In the genomic region with DNA sequence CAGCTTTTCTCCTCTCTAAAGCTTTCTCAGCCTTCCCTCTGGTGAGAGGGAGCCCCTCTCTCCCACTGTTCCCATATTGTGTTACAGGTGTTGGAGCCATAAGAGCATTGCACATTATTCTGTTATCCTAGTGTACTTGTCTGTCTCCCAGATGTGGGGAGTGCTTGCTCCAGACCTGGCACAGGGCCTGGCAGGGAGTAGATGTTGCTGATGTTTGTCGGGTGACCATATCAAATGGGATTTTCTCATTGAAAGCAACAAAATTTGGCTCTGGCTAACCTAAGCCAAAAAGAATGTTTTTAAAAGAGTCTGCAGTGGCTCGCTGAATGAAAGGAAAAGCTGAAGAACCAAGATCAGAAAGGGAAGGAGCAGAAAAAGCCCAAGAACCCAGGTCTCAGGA, we compare ENCODE assay signal across 21 cellular contexts. TPM values are rescaled to one million over a fixed set of nuclear protein-coding genes. Genes with fewer than 3 reads are reported as not detected.
DNase-seq lines count a peak whose midpoint lies in the region; ATAC-seq and TF ChIP-seq lines count a peak whose summit lies in the region.
"Had no signal": no experiment of that assay in that cellular context is flagged by ENCODE, and none has a peak within 500 bp of the region (broad histone marks: within the 10 kb centered on the region; RNA-seq: fewer than 3 reads in every experiment).

No MANE protein-coding gene starts in this region.

- H3K27me3 Mint-ChIP-seq in memory B cell (no peaks in the 10 kb centered on the region), T-cell (no peaks in the 10 kb centered on the region)
- no peaks in the 10 kb centered on the region for H3K27me3 Mint-ChIP-seq in CD4-positive, alpha-beta T cell
- H3K27me3 Mint-ChIP-seq: CD4-positive, alpha-beta memory T cell had no signal

- 93 to 100% methylated on average over 2 of the region's 2 CpGs for WGBS in transverse colon (ENCODE audit: low coverage in 1 of 2), 2 donors

- H3K27ac Mint-ChIP-seq in memory B cell (peak overlapping the region; percentile 49), T-cell (no peak overlapping the region)
- H3K27ac Mint-ChIP-seq in CD4-positive, alpha-beta T cell, result no peak overlapping the region
- H3K27ac Mint-ChIP-seq: CD14-positive monocyte; CD4-positive, alpha-beta memory T cell had no signal

- H3K36me3 ChIP-seq in transverse colon, result peaks cover 0 to 40% (median 12%) of the 10 kb centered on the region in 4 donors
- H3K36me3 ChIP-seq: BE2C had no signal

- no peak overlapping the region for H3K27ac ChIP-seq in CD4-positive, alpha-beta T cell (ENCODE audit: low read depth, low read length)
- H3K27ac ChIP-seq in transverse colon, result no peak overlapping the region
- H3K27ac ChIP-seq: 22Rv1; BLaER1 treated with 17β-estradiol and CSF1 and Interleukin-3, amounts not matched to agents 10 nM and 100 nM; GM23248 had no signal

- in situ Hi-C loops in transverse colon (cut with MboI; ENCODE audit: low pct_ligation_motif_present in 1 of 4, low pct_unique_long_range_greater_than_20kb in 1 of 4, low sequenced_read_pairs in 3 of 4), result no loop called here

- no peak overlapping the region for H3K4me3 Mint-ChIP-seq in memory B cell
- no peak overlapping the region for H3K4me3 Mint-ChIP-seq in CD4-positive, alpha-beta T cell
- no peak overlapping the region for H3K4me3 Mint-ChIP-seq in T-cell
- H3K4me3 Mint-ChIP-seq: CD14-positive monocyte; CD4-positive, alpha-beta memory T cell had no signal

- intact Hi-C loops in CD4-positive, alpha-beta T cell (cut with DNase I, micrococcal nuclease), result no loop called here
- intact Hi-C loops in transverse colon (cut with DNase I; ENCODE audit: low total_unique reads), result no loop called here

- POLR2A ChIA-PET in CD4-positive, alpha-beta T cell (lab: Charles Lee), result no interaction called here
- POLR2A ChIA-PET in T-cell (lab: Charles Lee), result no interaction called here

- H3K4me3 ChIP-seq in transverse colon, result no peak overlapping the region
- H3K4me3 ChIP-seq: BLaER1 treated with 17β-estradiol and CSF1 and Interleukin-3, amounts not matched to agents 10 nM and 100 nM; GM23248 had no signal

- DNase-seq in activated CD8-positive, alpha-beta memory T cell treated with anti-CD3 and anti-CD28 coated beads, Interleukin-2, amount 50 U/mL, for 48 hours, result peak; percentile 30
- DNase-seq in activated CD8-positive, alpha-beta memory T cell treated with anti-CD3 and anti-CD28 coated beads for 24 hours, result no peak
- peak; percentile 15 for DNase-seq in fibroblast of gingiva (ENCODE audit: low read depth)
- no peak for DNase-seq in memory B cell (ENCODE audit: low spot score in 2 of 2)
- no peak for DNase-seq in CD4-positive, alpha-beta T cell
- no peak for DNase-seq in T-cell
- DNase-seq in transverse colon, result no peak
- DNase-seq in kidney glomerular epithelial cell (lab: John Stamatoyannopoulos, UW), result no peak
- DNase-seq: AML-193; BE2C; Calu3; CD4-positive, alpha-beta memory T cell; COR-L47; DMS53; DND-41; GM23248; H7 had no signal

- no peaks in the 10 kb centered on the region for H3K9me3 Mint-ChIP-seq in memory B cell
- H3K9me3 Mint-ChIP-seq in CD4-positive, alpha-beta T cell, result no peaks in the 10 kb centered on the region
- H3K9me3 Mint-ChIP-seq in T-cell, result no peaks in the 10 kb centered on the region
- H3K9me3 Mint-ChIP-seq: CD4-positive, alpha-beta memory T cell had no signal

- no peaks in the 10 kb centered on the region for H3K9me3 ChIP-seq in CD4-positive, alpha-beta T cell (ENCODE audit: control insufficient read depth, low read length)
- H3K9me3 ChIP-seq in transverse colon, result no peaks in the 10 kb centered on the region
- H3K9me3 ChIP-seq: BE2C; BLaER1 treated with 17β-estradiol and CSF1 and Interleukin-3, amounts not matched to agents 10 nM and 100 nM had no signal

- H3K4me1 Mint-ChIP-seq in memory B cell (no peaks in the 10 kb centered on the region), T-cell (no peaks in the 10 kb centered on the region)
- H3K4me1 Mint-ChIP-seq in CD4-positive, alpha-beta T cell (ENCODE audit: low read depth), result no peaks in the 10 kb centered on the region
- H3K4me1 Mint-ChIP-seq: CD4-positive, alpha-beta memory T cell had no signal

- H3K36me3 Mint-ChIP-seq in memory B cell, result peaks cover 45% of the 10 kb centered on the region
- peaks cover 96% of the 10 kb centered on the region for H3K36me3 Mint-ChIP-seq in CD4-positive, alpha-beta T cell (ENCODE audit: low read depth)
- peaks cover 38% of the 10 kb centered on the region for H3K36me3 Mint-ChIP-seq in T-cell

- TF ChIP-seq EP300 in transverse colon (IDR thresholded peaks at IDR 0.05; ENCODE audit: low read depth), result no peak

- no peak for TF ChIP-seq CTCF in CD4-positive, alpha-beta T cell (IDR thresholded peaks at IDR 0.05)
- no peak for TF ChIP-seq CTCF in transverse colon (IDR thresholded peaks at IDR 0.05)

- H3K4me1 ChIP-seq in transverse colon, result no peaks in the 10 kb centered on the region

- H3K27me3 ChIP-seq in CD4-positive, alpha-beta T cell (ENCODE audit: control insufficient read depth, insufficient read depth, low read length), result no peaks in the 10 kb centered on the region
- no peaks in the 10 kb centered on the region for H3K27me3 ChIP-seq in transverse colon
- H3K27me3 ChIP-seq: BE2C; BLaER1 treated with 17β-estradiol and CSF1 and Interleukin-3, amounts not matched to agents 10 nM and 100 nM had no signal

- no peak for TF ChIP-seq POLR2A in transverse colon (IDR thresholded peaks at IDR 0.05)

- CTCF ChIA-PET in CD4-positive, alpha-beta T cell (lab: Charles Lee), result no interaction called here
- CTCF ChIA-PET in T-cell (lab: Charles Lee), result no interaction called here

- ATAC-seq in memory B cell (ENCODE audit: low read depth), result no peak
- no peak for ATAC-seq in CD4-positive, alpha-beta T cell (ENCODE audit: poor library complexity)
- ATAC-seq in T-cell (replicated peaks in 1 of 4), result no peak
- ATAC-seq: HCT116 had no signal

RNA-seq across cellular contexts. Expression of gene CYB5R2, which starts 41.1 kb away (rescaled TPM):
- total RNA-seq in CD4-positive, alpha-beta T cell, result not detected
- total RNA-seq in T-cell (under 1 TPM in 3 of 5 donors, not detected in 2; 0.57 to 0.61 (median 0.59) TPM), transverse colon (10 to 100 TPM in 1 of 4 donors, 1 to 10 TPM in 2, not detected in 1; 2.7 to 21.3 (median 4.2) TPM)
- total RNA-seq: CD4-positive, alpha-beta memory T cell had no signal

Comparison
In these comparisons a context has a peak if more than half of its experiments do, and no peak if none do; other contexts are left out.
1. DNase-seq: peak in activated CD8-positive, alpha-beta memory T cell treated with anti-CD3 and anti-CD28 coated beads, Interleukin-2, amount 50 U/mL, for 48 hours (single experiment) and fibroblast of gingiva (single experiment); none in activated CD8-positive, alpha-beta memory T cell treated with anti-CD3 and anti-CD28 coated beads for 24 hours (single experiment), memory B cell (0 of 2), CD4-positive, alpha-beta T cell (0 of 10), T-cell (0 of 34), transverse colon (single experiment) and kidney glomerular epithelial cell (single experiment).